23 cellular contexts compared by ENCODE assay signal in the genomic region with DNA sequence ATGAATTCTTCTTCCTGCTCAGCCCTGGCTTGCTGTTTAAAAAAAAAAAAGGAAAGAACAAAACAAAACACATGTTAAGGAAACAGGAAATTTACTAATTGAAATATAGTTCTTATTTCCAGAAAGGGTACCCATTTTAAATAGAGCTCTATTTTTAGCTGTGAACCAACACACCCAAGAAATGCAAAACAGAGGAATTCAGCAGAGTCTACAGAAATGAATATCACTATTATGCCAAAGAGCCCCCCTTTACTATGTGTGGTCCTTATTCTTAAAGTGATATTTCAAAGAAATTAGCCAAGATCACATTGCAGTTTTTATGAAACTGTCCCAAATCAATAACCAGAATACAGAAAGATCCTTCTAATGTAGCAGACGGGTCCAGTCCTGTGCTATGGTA. TPM values are rescaled to one million over a fixed set of nuclear protein-coding genes. Genes with fewer than 3 reads are reported as not detected.
A peak's percentile ranks its signal among the peaks of the same experiment; 100 is the strongest.
DNase-seq lines count a peak whose midpoint lies in the region; ATAC-seq, FAIRE-seq and TF ChIP-seq lines count a peak whose summit lies in the region.
"Had no signal": no experiment of that assay in that cellular context is flagged by ENCODE, and none has a peak within 500 bp of the region (broad histone marks: within the 10 kb centered on the region; RNA-seq: fewer than 3 reads in every experiment).

No MANE protein-coding gene starts in this region.

- no peak overlapping the region for H4K8ac ChIP-seq in mesenchymal stem cell (ENCODE audit: low read length)

- no peak overlapping the region for H2BK120ac ChIP-seq in mesenchymal stem cell (ENCODE audit: low read depth, low read length)

- intact Hi-C loops in pancreas (cut with DNase I) = no loop called here

- H3K4ac ChIP-seq in mesenchymal stem cell (ENCODE audit: low read depth in 1 of 2, low read length in 2 of 2) = no peak overlapping the region

- no peak overlapping the region for H2AFZ ChIP-seq in mesenchymal stem cell (ENCODE audit: low read depth, low read length)

- H3K36me3 ChIP-seq in CD4-positive, CD25-positive, alpha-beta regulatory T cell (ENCODE audit: control insufficient read depth, insufficient read depth, low read length) = peaks cover 29% of the 10 kb centered on the region
- H3K36me3 ChIP-seq in mesenchymal stem cell (ENCODE audit: control insufficient read depth in 1 of 2, insufficient read depth in 2 of 2, low read depth in 1 of 2, low read length in 2 of 2) = peaks cover 3 to 43% of the 10 kb centered on the region in 2 experiments
- H3K36me3 ChIP-seq in pancreas = no peaks in the 10 kb centered on the region

- peaks cover 34% of the 10 kb centered on the region for H3K36me3 Mint-ChIP-seq in CD4-positive, CD25-positive, alpha-beta regulatory T cell

- no peak overlapping the region for H2AK5ac ChIP-seq in mesenchymal stem cell (ENCODE audit: low read length, severe bottlenecking)

- H3K4me1 Mint-ChIP-seq in CD4-positive, CD25-positive, alpha-beta regulatory T cell = peaks cover 18 to 51% (median 42%) of the 10 kb centered on the region in 4 donors

- H3K9me3 ChIP-seq in CD4-positive, CD25-positive, alpha-beta regulatory T cell (ENCODE audit: control insufficient read depth in 2 of 2, low read length in 2 of 2) = no peaks in the 10 kb centered on the region
- H3K9me3 ChIP-seq in mesenchymal stem cell (ENCODE audit: control insufficient read depth, low read length) = no peaks in the 10 kb centered on the region
- H3K9me3 ChIP-seq in pancreas = no peaks in the 10 kb centered on the region

- no peak overlapping the region for H3K4me3 ChIP-seq in CD4-positive, CD25-positive, alpha-beta regulatory T cell (ENCODE audit: low read depth, low read length)
- H3K4me3 ChIP-seq in mesenchymal stem cell (ENCODE audit: insufficient read depth in 1 of 2, low read depth in 1 of 2, low read length in 2 of 2) (no peak overlapping the region), pancreas (no peak overlapping the region)
- H3K4me3 ChIP-seq: lung, smooth muscle cell had no signal

- H2BK12ac ChIP-seq in mesenchymal stem cell (ENCODE audit: low read length in 2 of 2) = no peak overlapping the region

- H3K27me3 Mint-ChIP-seq in CD4-positive, CD25-positive, alpha-beta regulatory T cell = no peaks in the 10 kb centered on the region
- H3K27me3 Mint-ChIP-seq: activated naive CD4-positive, alpha-beta T cell treated with anti-CD3 and anti-CD28 coated beads, Interleukin-2, amount 10 ng/mL, durations not matched to agents 7 days and 5 days; dendritic cell treated with granulocyte-macrophage colony-stimulating factor and Interleukin-4, amounts not matched to agents 40 ng/mL and 50 ng/mL, for 4 days had no signal

- H3K18ac ChIP-seq in mesenchymal stem cell (ENCODE audit: low read depth in 1 of 2, low read length in 2 of 2) = no peak overlapping the region

- H2BK5ac ChIP-seq in mesenchymal stem cell (ENCODE audit: low read depth, low read length, poor library complexity, severe bottlenecking) = no peak overlapping the region

- H3K9me3 Mint-ChIP-seq in CD4-positive, CD25-positive, alpha-beta regulatory T cell = no peaks in the 10 kb centered on the region
- H3K9me3 Mint-ChIP-seq: dendritic cell treated with granulocyte-macrophage colony-stimulating factor and Interleukin-4, amounts not matched to agents 40 ng/mL and 50 ng/mL, for 4 days had no signal

- no peak overlapping the region for H3K4me2 ChIP-seq in mesenchymal stem cell (ENCODE audit: low read length, poor library complexity, severe bottlenecking)
- H3K4me2 ChIP-seq: smooth muscle cell had no signal

- H3K23ac ChIP-seq in mesenchymal stem cell (ENCODE audit: low read length in 2 of 2) = no peak overlapping the region

- DNase-seq in CD4-positive, CD25-positive, alpha-beta regulatory T cell = no peak
- DNase-seq in caudate nucleus (lab: John Stamatoyannopoulos, UW) = no peak
- DNase-seq in mesenchymal stem cell = no peak
- no peak for DNase-seq in pancreas
- DNase-seq in activated CD4-positive, CD25-positive, alpha-beta regulatory T cell (lab: John Stamatoyannopoulos, UW) = no peak
- DNase-seq: activated naive CD4-positive, alpha-beta T cell treated with anti-CD3 and anti-CD28 coated beads, Interleukin-2, amount 10 ng/mL, durations not matched to agents 7 days and 5 days; activated T-cell treated with anti-CD3 and anti-CD28 coated beads, Interleukin-2, amount 50 U/mL, for 1 hour; aorta; GF-D8; glutamatergic neuron; KBM-7; kidney glomerular epithelial cell; NCI-H1694; NCI-H2171 treated with DMSO at 0.1 percent for 48 hours; NCI-H526 treated with DMSO at 0.1 percent for 48 hours; stimulated activated naive CD4-positive, alpha-beta T cell treated with Interleukin-2 at 50 U/mL for 16 hours had no signal

- ATAC-seq in CD4-positive, CD25-positive, alpha-beta regulatory T cell (ENCODE audit: low read depth in 2 of 2) = no peak
- ATAC-seq in GM18870 (IDR thresholded peaks at IDR 0.05; ENCODE audit: unreplicated experiment) (peak; percentile 53), HG02759 (IDR thresholded peaks at IDR 0.05; ENCODE audit: unreplicated experiment) (peak; percentile 56), HG03095 (IDR thresholded peaks at IDR 0.05; ENCODE audit: unreplicated experiment) (no peak), pancreas (no peak)
- ATAC-seq: SK-N-SH treated with all-trans-retinoic acid at 6 μM for 48 hours had no signal

- WGBS in mesenchymal stem cell = 100% methylated on average over 1 of the region's 1 CpG
- 86 to 88% methylated on average over 1 of the region's 1 CpG for WGBS in pancreas, 2 donors

- H3K4me1 ChIP-seq in CD4-positive, CD25-positive, alpha-beta regulatory T cell (ENCODE audit: control insufficient read depth, insufficient read depth, low read length, poor library complexity, severe bottlenecking) = peaks cover 5% of the 10 kb centered on the region
- peaks cover 3% of the 10 kb centered on the region for H3K4me1 ChIP-seq in mesenchymal stem cell (ENCODE audit: control insufficient read depth, insufficient read depth, low read depth, low read length)
- H3K4me1 ChIP-seq in pancreas = peaks cover 14 to 26% (median 14%) of the 10 kb centered on the region in 3 donors

- no peak for TF ChIP-seq CTCF in pancreas (IDR thresholded peaks at IDR 0.05)

- H2BK15ac ChIP-seq in mesenchymal stem cell (ENCODE audit: low read depth, poor library complexity, severe bottlenecking) = no peak overlapping the region

- H3K27ac ChIP-seq in CD4-positive, CD25-positive, alpha-beta regulatory T cell (ENCODE audit: insufficient read depth, low read length, poor library complexity, severe bottlenecking) = no peak overlapping the region
- peak overlapping the region; percentile 24 for H3K27ac ChIP-seq in caudate nucleus (ENCODE audit: low read depth, low read length)
- no peak overlapping the region for H3K27ac ChIP-seq in mesenchymal stem cell (ENCODE audit: low read length, poor library complexity, severe bottlenecking)
- H3K27ac ChIP-seq in pancreas = no peak overlapping the region

- H3K14ac ChIP-seq in mesenchymal stem cell (ENCODE audit: low read length in 2 of 2) = no peak overlapping the region

- H3K79me1 ChIP-seq in mesenchymal stem cell (replicated peaks; ENCODE audit: low read length, poor library complexity, severe bottlenecking) = peaks cover 23% of the 10 kb centered on the region

- no peak for FAIRE-seq in pancreas (lab: Jason Lieb, UNC)

- H4K91ac ChIP-seq in mesenchymal stem cell (ENCODE audit: low read length) = no peak overlapping the region

- H3K27me3 ChIP-seq in CD4-positive, CD25-positive, alpha-beta regulatory T cell (ENCODE audit: control insufficient read depth, insufficient read depth, low read length) = no peaks in the 10 kb centered on the region
- H3K27me3 ChIP-seq in mesenchymal stem cell (ENCODE audit: control insufficient read depth in 1 of 2, insufficient read depth in 1 of 2, low read length in 2 of 2) = no peaks in the 10 kb centered on the region
- no peaks in the 10 kb centered on the region for H3K27me3 ChIP-seq in pancreas

- H3K4me3 Mint-ChIP-seq in CD4-positive, CD25-positive, alpha-beta regulatory T cell = no peak overlapping the region
- H3K4me3 Mint-ChIP-seq: activated naive CD4-positive, alpha-beta T cell treated with anti-CD3 and anti-CD28 coated beads, Interleukin-2, amount 10 ng/mL, durations not matched to agents 7 days and 5 days; dendritic cell treated with granulocyte-macrophage colony-stimulating factor and Interleukin-4, amounts not matched to agents 40 ng/mL and 50 ng/mL, for 4 days had no signal

- no peak overlapping the region for H3K9ac ChIP-seq in mesenchymal stem cell (ENCODE audit: low read length)

- peak overlapping the region; percentile 18 to 74 (median 70) for H3K27ac Mint-ChIP-seq in CD4-positive, CD25-positive, alpha-beta regulatory T cell
- H3K27ac Mint-ChIP-seq: activated naive CD4-positive, alpha-beta T cell treated with anti-CD3 and anti-CD28 coated beads, Interleukin-2, amount 10 ng/mL, durations not matched to agents 7 days and 5 days; dendritic cell treated with granulocyte-macrophage colony-stimulating factor and Interleukin-4, amounts not matched to agents 40 ng/mL and 50 ng/mL, for 4 days had no signal

RNA-seq across cellular contexts. Expression of gene CCDC6, which starts 53.7 kb away (rescaled TPM):
- total RNA-seq in CD4-positive, CD25-positive, alpha-beta regulatory T cell = 24.8 TPM
- polyA plus RNA-seq in CD4-positive, CD25-positive, alpha-beta regulatory T cell = 1 to 10 TPM; 4.4 to 5.1 (median 4.8) TPM
- polyA plus RNA-seq in mesenchymal stem cell (2013, experiment 1 of 2) = 29.8 TPM
- polyA plus RNA-seq in mesenchymal stem cell (2013, experiment 2 of 2) = 30.0 TPM
- 10 to 100 TPM; 24.7 to 53.1 (median 29.6) TPM for total RNA-seq in pancreas
- 10 to 100 TPM in 1 of 2 donors, 1 to 10 TPM in 1; 8.3 to 12.7 TPM for polyA plus RNA-seq in pancreas

Comparison
In these comparisons a context has a peak if more than half of its experiments do, and no peak if none do; other contexts are left out.
1. ATAC-seq: peak in GM18870 (single experiment) and HG02759 (single experiment); none in CD4-positive, CD25-positive, alpha-beta regulatory T cell (0 of 2), HG03095 (single experiment) and pancreas (0 of 4).